Comparison of ENCODE assay signal across 24 cellular contexts in genomic region chr7:100111914-100112313, GRCh38. TPM values are rescaled to one million over a fixed set of nuclear protein-coding genes. Genes with fewer than 3 reads are reported as not detected.
DNase-seq lines count a peak whose midpoint lies in the region; ATAC-seq and TF ChIP-seq lines count a peak whose summit lies in the region.
"Had no signal": no experiment of that assay in that cellular context is flagged by ENCODE, and none has a peak within 500 bp of the region (broad histone marks: within the 10 kb centered on the region; RNA-seq: fewer than 3 reads in every experiment).

No MANE protein-coding gene starts in this region.

- peaks cover 50% of the 10 kb centered on the region for H3K36me3 Mint-ChIP-seq in activated naive CD4-positive, alpha-beta T cell treated with anti-CD3 and anti-CD28 coated beads, Interleukin-2, amount 10 ng/mL, durations not matched to agents 7 days and 5 days

- no peaks in the 10 kb centered on the region for H3K9me3 ChIP-seq in thoracic aorta

- no peaks in the 10 kb centered on the region for H3K4me1 ChIP-seq in thoracic aorta (ENCODE audit: control insufficient read depth in 1 of 2, low read depth in 2 of 2)

- no peaks in the 10 kb centered on the region for H3K4me1 Mint-ChIP-seq in activated naive CD4-positive, alpha-beta T cell treated with anti-CD3 and anti-CD28 coated beads, Interleukin-2, amount 10 ng/mL, durations not matched to agents 7 days and 5 days

- H3K27ac ChIP-seq in thoracic aorta: no peak overlapping the region
- H3K27ac ChIP-seq: C4-2B, HL-60, KMS-11, PC-9 had no signal

- CTCF ChIA-PET in activated naive CD4-positive, alpha-beta T cell treated with anti-CD3 and anti-CD28 coated beads, Interleukin-2, amount 10 ng/mL, durations not matched to agents 7 days and 5 days (lab: Charles Lee): interaction anchor here (0.6 to 1.3 kb wide), 2 partner anchors 23 to 132 kb away, joined by 3 to 6 read pairs; no protein-coding TSS in a partner anchor

- H3K36me3 ChIP-seq in H7 (replicated peaks; ENCODE audit: control insufficient read depth, insufficient read depth, low read length) (peaks cover 35% of the 10 kb centered on the region), thoracic aorta (peaks cover 53% of the 10 kb centered on the region)

- H3K27ac Mint-ChIP-seq in activated naive CD4-positive, alpha-beta T cell treated with anti-CD3 and anti-CD28 coated beads, Interleukin-2, amount 10 ng/mL, durations not matched to agents 7 days and 5 days: peak overlapping the region; percentile 28
- H3K27ac Mint-ChIP-seq: H9 had no signal

- H3K4me3 Mint-ChIP-seq in activated naive CD4-positive, alpha-beta T cell treated with anti-CD3 and anti-CD28 coated beads, Interleukin-2, amount 10 ng/mL, durations not matched to agents 7 days and 5 days: no peak overlapping the region
- H3K4me3 Mint-ChIP-seq: H9 had no signal

- no peak for DNase-seq in activated naive CD4-positive, alpha-beta T cell treated with anti-CD3 and anti-CD28 coated beads, Interleukin-2, amount 10 ng/mL, durations not matched to agents 7 days and 5 days
- DNase-seq in activated naive CD4-positive, alpha-beta T cell treated with anti-CD3 and anti-CD28 coated beads, Interleukin-2, amount 50 U/mL, for 16 hours: no peak
- DNase-seq in H7: peak; percentile 64
- DNase-seq in thoracic aorta (ENCODE audit: low spot score): no peak
- DNase-seq in HuH-7.5 (ENCODE audit: low spot score): no peak
- DNase-seq: 8988T; CD8-positive, alpha-beta memory T cell; DMS53; H9; NCI-H1105; NCI-H146; NCI-H2029 treated with DMSO at 0.1 percent for 48 hours; NCI-H226; NCI-H510A treated with DMSO at 0.1 percent for 48 hours; NCI-H748 treated with DMSO at 0.1 percent for 48 hours; PC-9; RPMI8226; SHP77 treated with DMSO at 0.1 percent for 48 hours; T-helper 1 cell had no signal

- H3K4me3 ChIP-seq in H7 (ENCODE audit: insufficient read depth, low read depth, low read length): no peak overlapping the region
- no peak overlapping the region for H3K4me3 ChIP-seq in thoracic aorta
- H3K4me3 ChIP-seq: GM12878, PC-9 had no signal

- H3K9me3 Mint-ChIP-seq in activated naive CD4-positive, alpha-beta T cell treated with anti-CD3 and anti-CD28 coated beads, Interleukin-2, amount 10 ng/mL, durations not matched to agents 7 days and 5 days: no peaks in the 10 kb centered on the region
- H3K9me3 Mint-ChIP-seq: CD8-positive, alpha-beta memory T cell; H9 had no signal

- TF ChIP-seq CTCF in thoracic aorta (IDR thresholded peaks at IDR 0.05): no peak

- no peaks in the 10 kb centered on the region for H3K27me3 ChIP-seq in H7 (ENCODE audit: control insufficient read depth, insufficient read depth, low read length)
- H3K27me3 ChIP-seq in thoracic aorta (replicated peaks; ENCODE audit: insufficient read depth): no peaks in the 10 kb centered on the region

- H3K27me3 Mint-ChIP-seq in activated naive CD4-positive, alpha-beta T cell treated with anti-CD3 and anti-CD28 coated beads, Interleukin-2, amount 10 ng/mL, durations not matched to agents 7 days and 5 days: no peaks in the 10 kb centered on the region
- H3K27me3 Mint-ChIP-seq: CD8-positive, alpha-beta memory T cell had no signal

- ATAC-seq in thoracic aorta (ENCODE audit: insufficient number of reproducible peaks, low FRiP score, low read depth) (peak; percentile 37), HG02870 (IDR thresholded peaks at IDR 0.05; ENCODE audit: unreplicated experiment) (no peak)
- ATAC-seq: GM12878 had no signal

RNA-seq across cellular contexts. Expression of gene TAF6, which starts 7.2 kb away (rescaled TPM):
- 104 and 106 TPM in 2 replicates for total RNA-seq in H7 (2014; rRNA removed; shearing (Covaris generic))
- total RNA-seq in thoracic aorta: 10 to 100 TPM; 48.0 to 72.8 TPM

RNA-seq across cellular contexts. Expression of gene CNPY4, which starts 7.5 kb away (rescaled TPM):
- total RNA-seq in H7 (2014; rRNA removed; shearing (Covaris generic)): 12.2 and 17.1 TPM in 2 replicates
- 10 to 100 TPM; 12.6 to 13.7 TPM for total RNA-seq in thoracic aorta

RNA-seq across cellular contexts. Expression of gene AP4M1, which starts 10.5 kb away (rescaled TPM):
- 15.1 and 23.3 TPM in 2 replicates for total RNA-seq in H7 (2014; rRNA removed; shearing (Covaris generic))
- 10 to 100 TPM; 22.3 to 23.8 TPM for total RNA-seq in thoracic aorta

RNA-seq across cellular contexts. Expression of gene MCM7, which starts 10.7 kb away (rescaled TPM):
- 363 and 383 TPM in 2 replicates for total RNA-seq in H7 (2014; rRNA removed; shearing (Covaris generic))
- total RNA-seq in thoracic aorta: 10 to 100 TPM; 17.6 to 23.6 TPM

RNA-seq across cellular contexts. Expression of gene MBLAC1, which starts 14.9 kb away (rescaled TPM):
- 1.1 and 3.5 TPM in 2 replicates for total RNA-seq in H7 (2014; rRNA removed; shearing (Covaris generic))
- 1 to 10 TPM in 1 of 2 donors, not detected in 1; 1.1 TPM for total RNA-seq in thoracic aorta
